In genomic region chr6:41887355-41887754, GRCh38 we compare ENCODE assay signal across 24 cellular contexts. TPM values are rescaled to one million over a fixed set of nuclear protein-coding genes. Genes with fewer than 3 reads are reported as not detected.
A peak's percentile ranks its signal among the peaks of the same experiment; 100 is the strongest.
DNase-seq lines count a peak whose midpoint lies in the region; ATAC-seq and TF ChIP-seq lines count a peak whose summit lies in the region.
"Had no signal": no experiment of that assay in that cellular context is flagged by ENCODE, and none has a peak within 500 bp of the region (broad histone marks: within the 10 kb centered on the region; RNA-seq: fewer than 3 reads in every experiment).

No MANE protein-coding gene starts in this region.

- H3K79me2 ChIP-seq in GM23338 (replicated peaks; ENCODE audit: insufficient read depth), result peaks cover 53% of the 10 kb centered on the region
- H3K79me2 ChIP-seq in smooth muscle cell (ENCODE audit: low read depth), result no peaks in the 10 kb centered on the region

- no peaks in the 10 kb centered on the region for H3K9me3 Mint-ChIP-seq in GM23338
- no peaks in the 10 kb centered on the region for H3K9me3 Mint-ChIP-seq in activated CD4-positive, alpha-beta memory T cell treated with anti-CD3 and anti-CD28 coated beads for 36 hours
- H3K9me3 Mint-ChIP-seq: activated naive CD4-positive, alpha-beta T cell treated with anti-CD3 and anti-CD28 coated beads, Interleukin-2, amount 10 ng/mL, durations not matched to agents 7 days and 5 days; activated T-helper 1 cell treated with anti-CD3 and anti-CD28 coated beads, Interleukin-12 subunit alpha, Interleukin-12 subunit beta, Interleukin-2, Interleukin-4 antibody, amounts not matched to agents 30 ng/mL and 10 ng/mL and 1 ng/mL, durations not matched to agents 14 hours and 24 hours and 36 hours; CD4-positive, alpha-beta T cell; T-helper 2 cell treated with Interferon-gamma antibody and Interleukin-4, amounts not matched to agents 5 μg/mL and 100 μg/mL, for 36 hours had no signal

- no peak overlapping the region for H2AFZ ChIP-seq in GM23338
- H2AFZ ChIP-seq in smooth muscle cell (ENCODE audit: low read depth), result no peak overlapping the region

- DNase-seq in GM23338 (ENCODE audit: low spot score) (peak; percentile 49), SJSA1 (ENCODE audit: low read depth in 1 of 2, low spot score in 2 of 2) (peak; percentile 54 to 80), fibroblast of villous mesenchyme (ENCODE audit: low read depth) (peak; percentile 5), smooth muscle cell (lab: John Stamatoyannopoulos, UW; ENCODE audit: unreplicated experiment) (no peak), KBM-7 (no peak)
- DNase-seq in activated CD4-positive, alpha-beta memory T cell treated with anti-CD3 and anti-CD28 coated beads for 36 hours, result no peak
- DNase-seq: activated CD4-positive, alpha-beta T cell treated with anti-CD3 and anti-CD28 coated beads, Interleukin-2, amount 50 U/mL, for 1 hour; activated naive CD4-positive, alpha-beta T cell treated with anti-CD3 and anti-CD28 coated beads, Interleukin-2, amount 10 ng/mL, durations not matched to agents 7 days and 5 days; amygdala; CD4-positive, alpha-beta T cell; GOT3; lower lobe of right lung; NCI-H1105; NCI-H446 treated with DMSO at 0.1 percent for 48 hours; stimulated activated CD4-positive, alpha-beta T cell treated with anti-CD3 and anti-CD28 coated beads, Interleukin-1b, Interleukin-23, amount 100 ng/mL, for 48 hours; trophoblast cell had no signal

- intact Hi-C loops in activated CD4-positive, alpha-beta memory T cell treated with anti-CD3 and anti-CD28 coated beads for 36 hours (cut with micrococcal nuclease), result no loop called here

- H3F3A ChIP-seq in GM23338 (replicated peaks; ENCODE audit: low read depth) (no peaks in the 10 kb centered on the region), smooth muscle cell (ENCODE audit: low read depth) (no peaks in the 10 kb centered on the region)

- POLR2A ChIA-PET in activated CD4-positive, alpha-beta memory T cell treated with anti-CD3 and anti-CD28 coated beads for 36 hours (lab: Charles Lee), result interaction anchor here (1.5 kb wide), 1 partner anchor 12 kb away, joined by 3 read pairs; no protein-coding TSS in a partner anchor

- TF ChIP-seq CTCF in GM23338 (conservative IDR thresholded peaks at IDR 0.05; ENCODE audit: low read depth in 2 of 2) (no peak), fibroblast of villous mesenchyme (IDR thresholded peaks at IDR 0.05; ENCODE audit: insufficient read depth, low read depth, low read length) (no peak), smooth muscle cell (IDR thresholded peaks at IDR 0.05; ENCODE audit: borderline replicate concordance, insufficient read depth, poor library complexity, severe bottlenecking) (no peak)

- no peak overlapping the region for H3K4me3 ChIP-seq in GM23338
- H3K4me3 ChIP-seq in SJSA1, result no peak overlapping the region
- H3K4me3 ChIP-seq in fibroblast of villous mesenchyme (ENCODE audit: low read depth, low read length), result no peak overlapping the region
- no peak overlapping the region for H3K4me3 ChIP-seq in smooth muscle cell
- H3K4me3 ChIP-seq: coronary artery, lower lobe of right lung, skin epidermis had no signal

- H3K36me3 ChIP-seq in GM23338 (ENCODE audit: insufficient read depth) (no peaks in the 10 kb centered on the region), SJSA1 (peaks cover 6% of the 10 kb centered on the region; the same call in 1 of the 2 replicates), smooth muscle cell (ENCODE audit: low read depth) (no peaks in the 10 kb centered on the region)
- H3K36me3 ChIP-seq: lower lobe of right lung had no signal

- H3K4me1 Mint-ChIP-seq in GM23338, result peaks cover 13% of the 10 kb centered on the region; the same call in 2 of the 3 replicates
- H3K4me1 Mint-ChIP-seq in activated CD4-positive, alpha-beta memory T cell treated with anti-CD3 and anti-CD28 coated beads for 36 hours (ENCODE audit: low read depth), result no peaks in the 10 kb centered on the region

- no peak overlapping the region for H3K9ac ChIP-seq in smooth muscle cell (ENCODE audit: low read depth)

- H3K4me1 ChIP-seq in GM23338 (ENCODE audit: insufficient read depth) (peaks cover 12% of the 10 kb centered on the region), SJSA1 (replicated peaks) (peaks cover 19% of the 10 kb centered on the region), smooth muscle cell (ENCODE audit: low read depth) (peaks cover 12% of the 10 kb centered on the region)
- H3K4me1 ChIP-seq: lower lobe of right lung had no signal

- CTCF ChIA-PET in activated CD4-positive, alpha-beta memory T cell treated with anti-CD3 and anti-CD28 coated beads for 36 hours (lab: Charles Lee), result interaction anchor here (0.8 kb wide), 1 partner anchor 34 kb away, joined by 3 read pairs; the partner anchor contains the start of genes BYSL and MED20

- H3K27ac Mint-ChIP-seq in GM23338, result 0 out of 2 replicates have a peak overlapping the region, but pooled peaks have one; percentile 7
- no peak overlapping the region for H3K27ac Mint-ChIP-seq in activated CD4-positive, alpha-beta memory T cell treated with anti-CD3 and anti-CD28 coated beads for 36 hours
- H3K27ac Mint-ChIP-seq: activated naive CD4-positive, alpha-beta T cell treated with anti-CD3 and anti-CD28 coated beads, Interleukin-2, amount 10 ng/mL, durations not matched to agents 7 days and 5 days; activated T-helper 1 cell treated with anti-CD3 and anti-CD28 coated beads, Interleukin-12 subunit alpha, Interleukin-12 subunit beta, Interleukin-2, Interleukin-4 antibody, amounts not matched to agents 30 ng/mL and 10 ng/mL and 1 ng/mL, durations not matched to agents 14 hours and 24 hours and 36 hours; CD4-positive, alpha-beta T cell; T-helper 2 cell treated with Interferon-gamma antibody and Interleukin-4, amounts not matched to agents 5 μg/mL and 100 μg/mL, for 36 hours had no signal

- WGBS in smooth muscle cell (ENCODE audit: low lambda C conversion rate), result 17% methylated on average over 4 of the region's 4 CpGs

- ATAC-seq in GM23338 (peak; percentile 78), HG02840 (IDR thresholded peaks at IDR 0.05; ENCODE audit: low FRiP score, unreplicated experiment) (no peak)
- ATAC-seq: HepG2, lower lobe of right lung had no signal

- no peak overlapping the region for H3K4me3 Mint-ChIP-seq in GM23338
- no peak overlapping the region for H3K4me3 Mint-ChIP-seq in activated CD4-positive, alpha-beta memory T cell treated with anti-CD3 and anti-CD28 coated beads for 36 hours
- H3K4me3 Mint-ChIP-seq: activated naive CD4-positive, alpha-beta T cell treated with anti-CD3 and anti-CD28 coated beads, Interleukin-2, amount 10 ng/mL, durations not matched to agents 7 days and 5 days; activated T-helper 1 cell treated with anti-CD3 and anti-CD28 coated beads, Interleukin-12 subunit alpha, Interleukin-12 subunit beta, Interleukin-2, Interleukin-4 antibody, amounts not matched to agents 30 ng/mL and 10 ng/mL and 1 ng/mL, durations not matched to agents 14 hours and 24 hours and 36 hours; CD4-positive, alpha-beta T cell; T-helper 2 cell treated with Interferon-gamma antibody and Interleukin-4, amounts not matched to agents 5 μg/mL and 100 μg/mL, for 36 hours had no signal

- peaks cover 4% of the 10 kb centered on the region; the same call in 1 of the 3 replicates for H3K36me3 Mint-ChIP-seq in GM23338 (ENCODE audit: low read depth)
- no peaks in the 10 kb centered on the region for H3K36me3 Mint-ChIP-seq in activated CD4-positive, alpha-beta memory T cell treated with anti-CD3 and anti-CD28 coated beads for 36 hours
- H3K36me3 Mint-ChIP-seq: activated naive CD4-positive, alpha-beta T cell treated with anti-CD3 and anti-CD28 coated beads, Interleukin-2, amount 10 ng/mL, durations not matched to agents 7 days and 5 days had no signal

- no peaks in the 10 kb centered on the region for H3K9me2 ChIP-seq in GM23338 (ENCODE audit: insufficient read depth)

- H3K27me3 ChIP-seq in GM23338 (ENCODE audit: insufficient read depth) (no peaks in the 10 kb centered on the region), SJSA1 (replicated peaks) (no peaks in the 10 kb centered on the region), smooth muscle cell (ENCODE audit: low read depth) (no peaks in the 10 kb centered on the region)

- in situ Hi-C loops in KBM-7 (cut with MboI; ENCODE audit: low pct_unique_long_range_greater_than_20kb, low sequenced_read_pairs), result no loop called here

- H3K27me3 Mint-ChIP-seq in GM23338 (ENCODE audit: insufficient read depth, low read depth, poor library complexity), result no peaks in the 10 kb centered on the region
- no peaks in the 10 kb centered on the region for H3K27me3 Mint-ChIP-seq in activated CD4-positive, alpha-beta memory T cell treated with anti-CD3 and anti-CD28 coated beads for 36 hours
- H3K27me3 Mint-ChIP-seq: activated naive CD4-positive, alpha-beta T cell treated with anti-CD3 and anti-CD28 coated beads, Interleukin-2, amount 10 ng/mL, durations not matched to agents 7 days and 5 days; CD4-positive, alpha-beta T cell had no signal

- H4K20me1 ChIP-seq in GM23338 (replicated peaks; ENCODE audit: insufficient read depth) (no peaks in the 10 kb centered on the region; the same call in 1 of the 2 replicates), smooth muscle cell (ENCODE audit: low read depth) (no peaks in the 10 kb centered on the region)

- H3K9me3 ChIP-seq in SJSA1 (replicated peaks) (no peaks in the 10 kb centered on the region), smooth muscle cell (replicated peaks; ENCODE audit: low read depth) (no peaks in the 10 kb centered on the region)
- H3K9me3 ChIP-seq: lower lobe of right lung had no signal

- H3K4me2 ChIP-seq in GM23338 (peak overlapping the region; percentile 22; the same call in 1 of the 2 replicates), smooth muscle cell (peak overlapping the region; percentile 32)

- H3K27ac ChIP-seq in GM23338 (ENCODE audit: low read depth), result peak overlapping the region; percentile 18; the same call in 1 of the 2 replicates
- peak overlapping the region; percentile 47 for H3K27ac ChIP-seq in SJSA1
- no peak overlapping the region for H3K27ac ChIP-seq in smooth muscle cell (ENCODE audit: low read depth)
- H3K27ac ChIP-seq: coronary artery, lower lobe of right lung, RWPE1, VCaP had no signal

RNA-seq across cellular contexts. Expression of gene USP49, which starts 7.8 kb away (rescaled TPM):
- total RNA-seq in GM23338 (2014; rRNA removed; shearing (Covaris generic)), result 20.2 and 21.5 TPM in 2 replicates
- polyA plus RNA-seq in GM23338 (2016; fragmentation: Nextera tagmentation; extraction: Ambion mirVana) (5.3 and 5.9 TPM in 2 replicates), smooth muscle cell (1.9 and 3.0 TPM in 2 replicates)
- 1.0 and 2.3 TPM in 2 replicates for total RNA-seq in SJSA1 (2014; rRNA removed; shearing (Covaris generic))
- total RNA-seq in fibroblast of villous mesenchyme (2.3 and 3.0 TPM in 2 replicates), smooth muscle cell (2.3 and 5.2 TPM in 2 replicates)
- 1 to 10 TPM; 6.1 to 6.3 TPM for total RNA-seq in activated CD4-positive, alpha-beta memory T cell treated with anti-CD3 and anti-CD28 coated beads for 36 hours

RNA-seq across cellular contexts. Expression of gene MED20, which starts 33.6 kb away (rescaled TPM):
- 39.3 and 47.2 TPM in 2 replicates for total RNA-seq in GM23338 (2014; rRNA removed; shearing (Covaris generic))
- polyA plus RNA-seq in GM23338 (2016; fragmentation: Nextera tagmentation; extraction: Ambion mirVana), result 18.1 and 20.1 TPM in 2 replicates
- 31.9 and 46.8 TPM in 2 replicates for total RNA-seq in SJSA1 (2014; rRNA removed; shearing (Covaris generic))
- 31.9 and 40.2 TPM in 2 replicates for total RNA-seq in fibroblast of villous mesenchyme
- 13.2 and 13.4 TPM in 2 replicates for total RNA-seq in smooth muscle cell
- 14.0 and 14.9 TPM in 2 replicates for polyA plus RNA-seq in smooth muscle cell
- total RNA-seq in activated CD4-positive, alpha-beta memory T cell treated with anti-CD3 and anti-CD28 coated beads for 36 hours, result 10 to 100 TPM; 18.2 to 18.3 TPM

RNA-seq across cellular contexts. Expression of gene BYSL, which starts 33.9 kb away (rescaled TPM):
- total RNA-seq in GM23338 (2014; rRNA removed; shearing (Covaris generic)), result 32.7 and 33.7 TPM in 2 replicates
- polyA plus RNA-seq in GM23338 (2016; fragmentation: Nextera tagmentation; extraction: Ambion mirVana), result 30.3 and 35.3 TPM in 2 replicates
- total RNA-seq in SJSA1 (2014; rRNA removed; shearing (Covaris generic)), result 21.5 and 24.2 TPM in 2 replicates
- 13.2 and 20.7 TPM in 2 replicates for total RNA-seq in fibroblast of villous mesenchyme
- total RNA-seq in smooth muscle cell, result 10.8 and 11.4 TPM in 2 replicates
- 23.8 and 26.2 TPM in 2 replicates for polyA plus RNA-seq in smooth muscle cell
- 10 to 100 TPM; 46.6 to 51.0 TPM for total RNA-seq in activated CD4-positive, alpha-beta memory T cell treated with anti-CD3 and anti-CD28 coated beads for 36 hours

RNA-seq across cellular contexts. Expression of gene CCND3, which starts 54.3 kb away (rescaled TPM):
- total RNA-seq in GM23338 (2014; rRNA removed; shearing (Covaris generic)), result 24.5 and 30.9 TPM in 2 replicates
- polyA plus RNA-seq in GM23338 (2016; fragmentation: Nextera tagmentation; extraction: Ambion mirVana), result 19.1 and 19.7 TPM in 2 replicates
- total RNA-seq in SJSA1 (2014; rRNA removed; shearing (Covaris generic)), result 75.1 and 102 TPM in 2 replicates
- total RNA-seq in fibroblast of villous mesenchyme, result 25.8 and 42.3 TPM in 2 replicates
- total RNA-seq in smooth muscle cell, result 31.5 and 48.0 TPM in 2 replicates
- 84.2 and 107 TPM in 2 replicates for polyA plus RNA-seq in smooth muscle cell
- total RNA-seq in activated CD4-positive, alpha-beta memory T cell treated with anti-CD3 and anti-CD28 coated beads for 36 hours, result 100 to 1,000 TPM; 570 to 573 TPM

Comparison
In these comparisons a context has a peak if more than half of its experiments do, and no peak if none do; other contexts are left out.
1. DNase-seq: peak in GM23338 (single experiment), SJSA1 (2 of 2) and fibroblast of villous mesenchyme (single experiment); none in smooth muscle cell (single experiment), activated CD4-positive, alpha-beta memory T cell treated with anti-CD3 and anti-CD28 coated beads for 36 hours (single experiment) and KBM-7 (single experiment).